Comparison of ENCODE assay signal across 14 cellular contexts in the genomic region with DNA sequence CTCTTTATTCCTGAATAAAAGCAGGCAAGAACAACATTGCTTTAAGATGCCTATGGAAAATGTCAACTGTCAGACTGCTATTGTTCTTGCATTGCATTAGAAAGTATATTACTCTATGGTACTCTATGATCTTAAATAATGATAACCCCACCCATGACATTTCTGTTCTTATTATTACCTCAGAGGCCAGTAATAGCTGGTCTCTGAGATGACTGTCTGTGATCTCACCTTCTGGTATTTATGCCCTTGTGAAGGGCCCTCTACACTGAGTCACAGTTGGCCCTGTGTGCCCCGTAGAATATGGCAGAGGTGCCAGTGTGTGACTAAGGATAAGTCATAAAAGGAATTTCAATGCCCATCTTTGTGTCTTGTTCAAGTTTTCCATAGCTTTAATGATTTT.
DNase-seq lines count a peak whose midpoint lies in the region; ATAC-seq, FAIRE-seq and TF ChIP-seq lines count a peak whose summit lies in the region.
"Had no signal": no experiment of that assay in that cellular context is flagged by ENCODE, and none has a peak within 500 bp of the region (broad histone marks: within the 10 kb centered on the region; RNA-seq: fewer than 3 reads in every experiment).

No MANE protein-coding gene starts in this region.

- intact Hi-C loops in right cardiac atrium (cut with DNase I) = no loop called here

- no peak for ATAC-seq in right cardiac atrium

- no peaks in the 10 kb centered on the region for H3K9me3 ChIP-seq in right cardiac atrium (ENCODE audit: control insufficient read depth, low read length)
- H3K9me3 ChIP-seq: colonic mucosa, transverse colon had no signal

- no peak for TF ChIP-seq POLR2A in H54 (IDR thresholded peaks at IDR 0.05; ENCODE audit: low read depth, low read length)

- CTCF ChIA-PET in RWPE1 (lab: Yijun Ruan, JAX) = no interaction called here

- no peaks in the 10 kb centered on the region for H3K27me3 ChIP-seq in right cardiac atrium (ENCODE audit: control insufficient read depth, insufficient read depth)
- H3K27me3 ChIP-seq: colonic mucosa, transverse colon had no signal

- H3K4me3 ChIP-seq in right cardiac atrium (ENCODE audit: low read length) = no peak overlapping the region
- H3K4me3 ChIP-seq: colonic mucosa, transverse colon had no signal

- POLR2A ChIA-PET in RWPE1 (lab: Yijun Ruan, JAX; ENCODE audit: low non-redundant PET) = no interaction called here

- FAIRE-seq in H54 (lab: Jason Lieb, UNC) = peak; percentile 99

- 81% methylated on average over 1 of the region's 1 CpG for WGBS in right cardiac atrium

- peak; percentile 94 for DNase-seq in A172 (ENCODE audit: low spot score)
- DNase-seq in H54 (ENCODE audit: insufficient read length, low spot score) = peak; percentile 72
- peak; percentile 97 for DNase-seq in RWPE1 (ENCODE audit: low spot score)
- peak; percentile 16 for DNase-seq in fibroblast of peridontal ligament (ENCODE audit: extremely low read depth)
- DNase-seq in NCI-H82 (lab: John Stamatoyannopoulos, UW) = no peak
- DNase-seq in cerebellar nuclear complex (lab: John Stamatoyannopoulos, UW) = no peak
- no peak for DNase-seq in NCI-H2196 (lab: John Stamatoyannopoulos, UW; ENCODE audit: unreplicated experiment)
- DNase-seq in right cardiac atrium = no peak
- DNase-seq: activated B cell treated with CpG ODN at 0.5 μM for 24 hours; activated T-cell treated with anti-CD3 and anti-CD28 coated beads for 4 hours; AML-193; colonic mucosa; stimulated activated CD4-positive, alpha-beta T cell treated with anti-CD3 and anti-CD28 coated beads, Interleukin-15, amount 100 ng/mL, for 24 hours; transverse colon had no signal

- TF ChIP-seq CTCF in RWPE1 (conservative IDR thresholded peaks at IDR 0.05; ENCODE audit: low read depth) = no peak

- H3K4me1 ChIP-seq in right cardiac atrium (ENCODE audit: control insufficient read depth, insufficient read depth, low read length) = no peaks in the 10 kb centered on the region
- H3K4me1 ChIP-seq: colonic mucosa, transverse colon had no signal

- H3K27ac ChIP-seq in RWPE1 (no peak overlapping the region), right cardiac atrium (ENCODE audit: low read length) (no peak overlapping the region)
- H3K27ac ChIP-seq: colonic mucosa, transverse colon had no signal

Comparison
In these comparisons a context has a peak if more than half of its experiments do, and no peak if none do; other contexts are left out.
1. DNase-seq: peak in A172 (single experiment), H54 (single experiment), RWPE1 (single experiment) and fibroblast of peridontal ligament (single experiment); none in NCI-H82 (single experiment), cerebellar nuclear complex (0 of 2), NCI-H2196 (single experiment) and right cardiac atrium (0 of 3).